Comparison of ENCODE assay signal across 20 cellular contexts in the genomic region with DNA sequence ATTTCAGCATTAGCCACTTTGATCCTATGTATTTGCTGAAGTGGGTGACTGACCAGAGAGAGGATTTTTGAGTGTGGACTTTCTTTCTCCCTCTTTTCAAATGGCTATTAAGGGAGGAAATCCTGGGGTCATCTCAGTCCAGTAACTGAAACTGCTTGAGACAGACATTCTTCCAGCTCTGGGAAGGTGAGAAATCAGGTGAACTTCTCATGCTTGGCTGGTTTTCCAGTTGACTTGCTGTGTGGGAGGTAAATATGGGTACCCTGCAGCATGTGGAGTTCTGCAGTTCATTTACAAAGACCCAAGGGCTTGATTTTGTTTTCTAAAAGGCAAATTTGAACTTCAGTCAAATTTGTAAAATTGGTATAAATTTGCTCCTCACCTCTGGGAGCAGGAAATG.
DNase-seq lines count a peak whose midpoint lies in the region; ATAC-seq, FAIRE-seq and TF ChIP-seq lines count a peak whose summit lies in the region.
"Had no signal": no experiment of that assay in that cellular context is flagged by ENCODE, and none has a peak within 500 bp of the region (broad histone marks: within the 10 kb centered on the region; RNA-seq: fewer than 3 reads in every experiment).

No MANE protein-coding gene starts in this region.

- H3K27ac ChIP-seq in IMR-90 (ENCODE audit: insufficient read depth, low read length) = no peak overlapping the region
- no peak overlapping the region for H3K27ac ChIP-seq in CD4-positive, alpha-beta T cell (ENCODE audit: low read depth, low read length)
- H3K27ac ChIP-seq: GM23248, SK-N-MC had no signal

- no peaks in the 10 kb centered on the region for H3K27me3 Mint-ChIP-seq in CD4-positive, alpha-beta T cell
- H3K27me3 Mint-ChIP-seq in WTC11 (ENCODE audit: low read depth) = no peaks in the 10 kb centered on the region

- H3K4me3 ChIP-seq in IMR-90 (ENCODE audit: insufficient read depth, low read depth, low read length) = no peak overlapping the region
- H3K4me3 ChIP-seq: GM23248, HAP-1, SK-N-MC had no signal

- no peak overlapping the region for H3K4me3 Mint-ChIP-seq in CD4-positive, alpha-beta T cell
- no peak overlapping the region for H3K4me3 Mint-ChIP-seq in WTC11

- no peak overlapping the region for H2AK5ac ChIP-seq in IMR-90 (ENCODE audit: low read depth, low read length)

- H2BK5ac ChIP-seq in IMR-90 (ENCODE audit: low read depth, low read length, poor library complexity, severe bottlenecking) = no peak overlapping the region

- no peak overlapping the region for H3K56ac ChIP-seq in IMR-90 (ENCODE audit: extremely low read depth, insufficient read depth, low read length)

- H3K4me1 Mint-ChIP-seq in CD4-positive, alpha-beta T cell (ENCODE audit: low read depth) = no peaks in the 10 kb centered on the region
- no peaks in the 10 kb centered on the region for H3K4me1 Mint-ChIP-seq in WTC11

- in situ Hi-C loops in IMR-90 (cut with MboI; ENCODE audit: low sequenced_read_pairs) = no loop called here

- dilution Hi-C loops in IMR-90 (cut with HindIII; ENCODE audit: low sequenced_read_pairs, unreplicated experiment) = no loop called here

- H4K8ac ChIP-seq in IMR-90 (ENCODE audit: low read depth in 2 of 2, low read length in 2 of 2) = no peak overlapping the region

- TF ChIP-seq RAD21 in IMR-90 (IDR thresholded peaks at IDR 0.05; ENCODE audit: low read length) = no peak

- H2BK20ac ChIP-seq in IMR-90 (ENCODE audit: low read depth, low read length) = no peak overlapping the region

- H2BK15ac ChIP-seq in IMR-90 (ENCODE audit: low read depth, low read length) = no peak overlapping the region

- no peak overlapping the region for H4K91ac ChIP-seq in IMR-90 (ENCODE audit: insufficient read depth, low read depth, low read length)

- H3K36me3 Mint-ChIP-seq in CD4-positive, alpha-beta T cell (ENCODE audit: low read depth) = no peaks in the 10 kb centered on the region
- H3K36me3 Mint-ChIP-seq in WTC11 = 0 out of 2 replicates have a peak, but pooled peaks cover 2% of the 10 kb centered on the region

- no peak overlapping the region for H2AK9ac ChIP-seq in IMR-90 (replicated peaks; ENCODE audit: low read depth, low read length, poor library complexity)

- peak; percentile 89 for FAIRE-seq in RCC 7860 (lab: Jason Lieb, UNC)
- FAIRE-seq: G401.6 had no signal

- H3K4ac ChIP-seq in IMR-90 (ENCODE audit: low read depth, low read length) = no peak overlapping the region

- H4K20me1 ChIP-seq in IMR-90 (ENCODE audit: insufficient read depth, low read length) = no peaks in the 10 kb centered on the region

- no TSS peak for BruUV-seq in IMR-90 (replicated peaks; lab: Mats Ljungman, UMichigan)

- DNase-seq in IMR-90 = no peak
- DNase-seq in RCC 7860 (ENCODE audit: low spot score) = peak; percentile 54
- DNase-seq in kidney tubule cell (ENCODE audit: low spot score) = peak; percentile 77
- DNase-seq in renal cortical epithelial cell (ENCODE audit: low read depth) = peak; percentile 96
- DNase-seq in CD4-positive, alpha-beta T cell = no peak
- DNase-seq in NCI-H345 treated with DMSO at 0.1 percent for 48 hours (lab: John Stamatoyannopoulos, UW; ENCODE audit: unreplicated experiment) = no peak
- DNase-seq in WTC11 (ENCODE audit: low spot score) = no peak
- DNase-seq: ACHN, C1 segment of cervical spinal cord, GM23248, Karpas-422, NCI-H1092, NCI-H146, NCI-H2029 treated with DMSO at 0.1 percent for 48 hours, NCI-H510A, NCI-H748 treated with DMSO at 0.1 percent for 48 hours, Right ventricle myocardium superior had no signal

- no peak overlapping the region for H3K9ac ChIP-seq in IMR-90 (ENCODE audit: low read depth, low read length)
- H3K9ac ChIP-seq: GM23248 had no signal

- H3K79me1 ChIP-seq in IMR-90 (ENCODE audit: low read depth in 1 of 2, low read length in 2 of 2) = no peaks in the 10 kb centered on the region

- peaks cover 1% of the 10 kb centered on the region; the same call in 1 of the 2 replicates for H3K4me1 ChIP-seq in IMR-90 (ENCODE audit: control insufficient read depth, insufficient read depth, low read length)

- no peak overlapping the region for H3K23ac ChIP-seq in IMR-90 (ENCODE audit: low read depth, low read length)

- intact Hi-C loops in IMR-90 (cut with micrococcal nuclease) = no loop called here
- intact Hi-C loops in CD4-positive, alpha-beta T cell (cut with DNase I, micrococcal nuclease) = loop anchor here in 1 of 2 experiments (10.0 kb wide), 1 partner anchor 474 kb away; no protein-coding TSS in a partner anchor

- H3K9me1 ChIP-seq in IMR-90 (ENCODE audit: insufficient read depth, low read length) = no peaks in the 10 kb centered on the region

- no peaks in the 10 kb centered on the region for H3K36me3 ChIP-seq in IMR-90 (ENCODE audit: control insufficient read depth, insufficient read depth, low read length)
- H3K36me3 ChIP-seq: HAP-1 had no signal

- TF ChIP-seq CTCF in IMR-90 (conservative IDR thresholded peaks at IDR 0.05; ENCODE audit: low read depth, low read length) (no peak), WTC11 (IDR thresholded peaks at IDR 0.05) (no peak)
- no peak for TF ChIP-seq CTCF in CD4-positive, alpha-beta T cell (IDR thresholded peaks at IDR 0.05)

- no peak for TF ChIP-seq POLR2A in IMR-90 (IDR thresholded peaks at IDR 0.05; ENCODE audit: low read depth, low read length)

- H3K18ac ChIP-seq in IMR-90 (ENCODE audit: low read depth, low read length) = no peak overlapping the region

- CTCF ChIA-PET in IMR-90 (lab: Yijun Ruan, JAX) (no interaction called here), WTC11 (lab: Charles Lee) (no interaction called here)
- CTCF ChIA-PET in CD4-positive, alpha-beta T cell (lab: Charles Lee) = no interaction called here

- H2BK120ac ChIP-seq in IMR-90 (ENCODE audit: low read depth, low read length) = no peak overlapping the region

- H3K9me3 ChIP-seq in IMR-90 (ENCODE audit: control insufficient read depth, insufficient read depth, low read length) = no peaks in the 10 kb centered on the region
- no peaks in the 10 kb centered on the region for H3K9me3 ChIP-seq in CD4-positive, alpha-beta T cell (ENCODE audit: control insufficient read depth, low read length)
- H3K9me3 ChIP-seq: HAP-1 had no signal

- no peaks in the 10 kb centered on the region for H3K27me3 ChIP-seq in IMR-90 (ENCODE audit: control insufficient read depth, insufficient read depth, low read length)
- no peaks in the 10 kb centered on the region for H3K27me3 ChIP-seq in CD4-positive, alpha-beta T cell (ENCODE audit: control insufficient read depth, insufficient read depth, low read length)

- POLR2A ChIA-PET in IMR-90 (lab: Charles Lee; ENCODE audit: unreplicated experiment) = no interaction called here
- POLR2A ChIA-PET in CD4-positive, alpha-beta T cell (lab: Charles Lee) = no interaction called here
- POLR2A ChIA-PET in WTC11 (lab: Charles Lee) = no interaction called here

- no peak overlapping the region for H3K27ac Mint-ChIP-seq in CD4-positive, alpha-beta T cell
- no peak overlapping the region for H3K27ac Mint-ChIP-seq in WTC11

- no peak overlapping the region for H4K5ac ChIP-seq in IMR-90 (ENCODE audit: low read depth, low read length)

- peaks cover 2% of the 10 kb centered on the region for H3K9me3 Mint-ChIP-seq in CD4-positive, alpha-beta T cell
- peaks cover 8% of the 10 kb centered on the region for H3K9me3 Mint-ChIP-seq in WTC11

- H3K4me2 ChIP-seq in IMR-90 (ENCODE audit: low read depth, low read length) = no peak overlapping the region

- H2AFZ ChIP-seq in IMR-90 (replicated peaks; ENCODE audit: low read length, poor library complexity) = no peak overlapping the region
- H2AFZ ChIP-seq: GM23248 had no signal

- H3K14ac ChIP-seq in IMR-90 (replicated peaks; ENCODE audit: low read depth, low read length) = 0 out of 2 replicates have a peak overlapping the region, but pooled peaks have one; percentile 42

- ATAC-seq in IMR-90 (ENCODE audit: low read depth) (no peak), WTC11 (no peak)
- no peak for ATAC-seq in CD4-positive, alpha-beta T cell (ENCODE audit: poor library complexity)

TF ChIP-seq in IMR-90, 13 proteins besides CTCF, POLR2A, EP300 and RAD21 (continues in another document):
- TF ChIP-seq, protein P1, sequence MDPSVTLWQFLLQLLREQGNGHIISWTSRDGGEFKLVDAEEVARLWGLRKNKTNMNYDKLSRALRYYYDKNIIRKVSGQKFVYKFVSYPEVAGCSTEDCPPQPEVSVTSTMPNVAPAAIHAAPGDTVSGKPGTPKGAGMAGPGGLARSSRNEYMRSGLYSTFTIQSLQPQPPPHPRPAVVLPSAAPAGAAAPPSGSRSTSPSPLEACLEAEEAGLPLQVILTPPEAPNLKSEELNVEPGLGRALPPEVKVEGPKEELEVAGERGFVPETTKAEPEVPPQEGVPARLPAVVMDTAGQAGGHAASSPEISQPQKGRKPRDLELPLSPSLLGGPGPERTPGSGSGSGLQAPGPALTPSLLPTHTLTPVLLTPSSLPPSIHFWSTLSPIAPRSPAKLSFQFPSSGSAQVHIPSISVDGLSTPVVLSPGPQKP (IDR thresholded peaks at IDR 0.05; ENCODE audit: borderline replicate concordance, low read depth, low read length) = no peak
- no peak for TF ChIP-seq NFE2L2 (IDR thresholded peaks at IDR 0.05; ENCODE audit: low read depth, low read length)
- TF ChIP-seq SMC3 (IDR thresholded peaks at IDR 0.05; ENCODE audit: low read depth, low read length) = no peak
- no peak for TF ChIP-seq MAFK (IDR thresholded peaks at IDR 0.05; ENCODE audit: low read depth, low read length)
- no peak for TF ChIP-seq MXI1 (IDR thresholded peaks at IDR 0.05; ENCODE audit: borderline replicate concordance, low read depth, low read length)
- no peak for TF ChIP-seq CEBPB (IDR thresholded peaks at IDR 0.05; ENCODE audit: low read depth, low read length)
- no peak for TF ChIP-seq BHLHE40 (IDR thresholded peaks at IDR 0.05; ENCODE audit: low read depth, low read length)

TF ChIP-seq in WTC11, 78 proteins besides CTCF, POLR2A, EP300 and RAD21 (continues in another document):
- TF ChIP-seq, protein P2, sequence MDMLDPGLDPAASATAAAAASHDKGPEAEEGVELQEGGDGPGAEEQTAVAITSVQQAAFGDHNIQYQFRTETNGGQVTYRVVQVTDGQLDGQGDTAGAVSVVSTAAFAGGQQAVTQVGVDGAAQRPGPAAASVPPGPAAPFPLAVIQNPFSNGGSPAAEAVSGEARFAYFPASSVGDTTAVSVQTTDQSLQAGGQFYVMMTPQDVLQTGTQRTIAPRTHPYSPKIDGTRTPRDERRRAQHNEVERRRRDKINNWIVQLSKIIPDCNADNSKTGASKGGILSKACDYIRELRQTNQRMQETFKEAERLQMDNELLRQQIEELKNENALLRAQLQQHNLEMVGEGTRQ (CRISPR knock-in tag; IDR thresholded peaks at IDR 0.05) = no peak
- no peak for TF ChIP-seq MYBL2 (CRISPR knock-in tag; IDR thresholded peaks at IDR 0.05)
- TF ChIP-seq ETV6 (CRISPR knock-in tag; IDR thresholded peaks at IDR 0.05) = no peak

Comparison
In these comparisons a context has a peak if more than half of its experiments do, and no peak if none do; other contexts are left out.
1. DNase-seq: peak in RCC 7860 (single experiment), kidney tubule cell (single experiment) and renal cortical epithelial cell (single experiment); none in IMR-90 (single experiment), CD4-positive, alpha-beta T cell (0 of 10), NCI-H345 treated with DMSO at 0.1 percent for 48 hours (single experiment) and WTC11 (single experiment).